In the genomic region with DNA sequence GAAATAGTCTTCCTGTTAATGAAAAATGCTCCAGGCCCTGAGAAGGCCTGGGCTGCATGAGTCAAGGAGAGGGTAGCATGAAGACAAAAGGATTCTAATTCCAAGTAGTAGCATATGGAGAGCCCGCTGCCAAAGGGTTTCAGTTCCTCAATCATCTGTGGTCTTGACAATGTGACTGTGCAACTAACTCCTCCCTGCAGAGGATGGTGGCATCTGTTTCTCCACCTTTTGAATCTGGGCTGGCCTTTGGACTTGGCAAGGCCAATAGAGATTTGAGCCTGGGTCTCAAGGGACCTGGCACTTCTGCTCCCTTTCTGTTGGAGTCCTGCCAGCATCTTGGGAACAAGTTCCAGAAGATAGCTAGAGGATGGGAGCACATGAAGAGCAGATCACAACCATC, we compare ENCODE assay signal across 2 cellular contexts.
TF ChIP-seq lines count a peak whose summit lies in the region.

No MANE protein-coding gene starts in this region.

TF ChIP-seq in HepG2, 621 proteins besides CTCF, POLR2A, EP300 and RAD21:
- TF ChIP-seq KLF6 (CRISPR knock-in tag; IDR thresholded peaks at IDR 0.05) (no peak), MIXL1 (CRISPR knock-in tag; IDR thresholded peaks at IDR 0.05) (no peak), ARNT (IDR thresholded peaks at IDR 0.05) (no peak), ZNF17 (CRISPR knock-in tag; IDR thresholded peaks at IDR 0.05) (no peak), RELA (CRISPR knock-in tag; IDR thresholded peaks at IDR 0.05) (no peak), YEATS4 (CRISPR knock-in tag; IDR thresholded peaks at IDR 0.05; ENCODE audit: borderline replicate concordance) (no peak), ZFAT (CRISPR knock-in tag; conservative IDR thresholded peaks at IDR 0.05) (no peak)

TF ChIP-seq in GM12878, 131 proteins besides CTCF, POLR2A, EP300 and RAD21:
- TF ChIP-seq MYB (IDR thresholded peaks at IDR 0.05; ENCODE audit: borderline replicate concordance, low read depth, low read length) (no peak), TCF12 (IDR thresholded peaks at IDR 0.05; ENCODE audit: low read depth, low read length) (no peak), SUZ12 (IDR thresholded peaks at IDR 0.05; ENCODE audit: unreplicated experiment) (no peak), IKZF2 (IDR thresholded peaks at IDR 0.05) (peak in 1 of 2 experiments; percentile 42; a peak in 1 of 4 replicates), SPI1 (IDR thresholded peaks at IDR 0.05; ENCODE audit: borderline replicate concordance, insufficient read depth, low read depth, low read length) (peak; percentile 89), NFXL1 (IDR thresholded peaks at IDR 0.05; ENCODE audit: borderline replicate concordance) (no peak), ZSCAN29 (IDR thresholded peaks at IDR 0.05) (no peak), RBBP5 (conservative IDR thresholded peaks at IDR 0.05) (no peak), RCOR1 (conservative IDR thresholded peaks at IDR 0.05; ENCODE audit: low read depth, low read length) (no peak), FOXM1 (IDR thresholded peaks at IDR 0.05; ENCODE audit: low read depth, low read length) (no peak), JUNB (IDR thresholded peaks at IDR 0.05) (no peak), EED (IDR thresholded peaks at IDR 0.05; ENCODE audit: low read depth) (no peak), IRF4 (IDR thresholded peaks at IDR 0.05; ENCODE audit: low read depth, low read length) (0 out of 2 replicates have a peak, but pooled peaks have one; percentile 18), SMARCA5 (IDR thresholded peaks at IDR 0.05) (no peak)
- TF ChIP-seq, protein P1, sequence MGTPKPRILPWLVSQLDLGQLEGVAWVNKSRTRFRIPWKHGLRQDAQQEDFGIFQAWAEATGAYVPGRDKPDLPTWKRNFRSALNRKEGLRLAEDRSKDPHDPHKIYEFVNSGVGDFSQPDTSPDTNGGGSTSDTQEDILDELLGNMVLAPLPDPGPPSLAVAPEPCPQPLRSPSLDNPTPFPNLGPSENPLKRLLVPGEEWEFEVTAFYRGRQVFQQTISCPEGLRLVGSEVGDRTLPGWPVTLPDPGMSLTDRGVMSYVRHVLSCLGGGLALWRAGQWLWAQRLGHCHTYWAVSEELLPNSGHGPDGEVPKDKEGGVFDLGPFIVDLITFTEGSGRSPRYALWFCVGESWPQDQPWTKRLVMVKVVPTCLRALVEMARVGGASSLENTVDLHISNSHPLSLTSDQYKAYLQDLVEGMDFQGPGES (IDR thresholded peaks at IDR 0.05) = no peak
- TF ChIP-seq, protein P2, sequence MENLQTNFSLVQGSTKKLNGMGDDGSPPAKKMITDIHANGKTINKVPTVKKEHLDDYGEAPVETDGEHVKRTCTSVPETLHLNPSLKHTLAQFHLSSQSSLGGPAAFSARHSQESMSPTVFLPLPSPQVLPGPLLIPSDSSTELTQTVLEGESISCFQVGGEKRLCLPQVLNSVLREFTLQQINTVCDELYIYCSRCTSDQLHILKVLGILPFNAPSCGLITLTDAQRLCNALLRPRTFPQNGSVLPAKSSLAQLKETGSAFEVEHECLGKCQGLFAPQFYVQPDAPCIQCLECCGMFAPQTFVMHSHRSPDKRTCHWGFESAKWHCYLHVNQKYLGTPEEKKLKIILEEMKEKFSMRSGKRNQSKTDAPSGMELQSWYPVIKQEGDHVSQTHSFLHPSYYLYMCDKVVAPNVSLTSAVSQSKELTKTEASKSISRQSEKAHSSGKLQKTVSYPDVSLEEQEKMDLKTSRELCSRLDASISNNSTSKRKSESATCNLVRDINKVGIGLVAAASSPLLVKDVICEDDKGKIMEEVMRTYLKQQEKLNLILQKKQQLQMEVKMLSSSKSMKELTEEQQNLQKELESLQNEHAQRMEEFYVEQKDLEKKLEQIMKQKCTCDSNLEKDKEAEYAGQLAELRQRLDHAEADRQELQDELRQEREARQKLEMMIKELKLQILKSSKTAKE (IDR thresholded peaks at IDR 0.05; ENCODE audit: low read depth, poor library complexity, severe bottlenecking) = no peak
- TF ChIP-seq, protein P3, sequence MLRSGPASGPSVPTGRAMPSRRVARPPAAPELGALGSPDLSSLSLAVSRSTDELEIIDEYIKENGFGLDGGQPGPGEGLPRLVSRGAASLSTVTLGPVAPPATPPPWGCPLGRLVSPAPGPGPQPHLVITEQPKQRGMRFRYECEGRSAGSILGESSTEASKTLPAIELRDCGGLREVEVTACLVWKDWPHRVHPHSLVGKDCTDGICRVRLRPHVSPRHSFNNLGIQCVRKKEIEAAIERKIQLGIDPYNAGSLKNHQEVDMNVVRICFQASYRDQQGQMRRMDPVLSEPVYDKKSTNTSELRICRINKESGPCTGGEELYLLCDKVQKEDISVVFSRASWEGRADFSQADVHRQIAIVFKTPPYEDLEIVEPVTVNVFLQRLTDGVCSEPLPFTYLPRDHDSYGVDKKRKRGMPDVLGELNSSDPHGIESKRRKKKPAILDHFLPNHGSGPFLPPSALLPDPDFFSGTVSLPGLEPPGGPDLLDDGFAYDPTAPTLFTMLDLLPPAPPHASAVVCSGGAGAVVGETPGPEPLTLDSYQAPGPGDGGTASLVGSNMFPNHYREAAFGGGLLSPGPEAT (IDR thresholded peaks at IDR 0.05; ENCODE audit: low read depth) = no peak
- TF ChIP-seq, protein P4, sequence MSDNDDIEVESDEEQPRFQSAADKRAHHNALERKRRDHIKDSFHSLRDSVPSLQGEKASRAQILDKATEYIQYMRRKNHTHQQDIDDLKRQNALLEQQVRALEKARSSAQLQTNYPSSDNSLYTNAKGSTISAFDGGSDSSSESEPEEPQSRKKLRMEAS (IDR thresholded peaks at IDR 0.05; ENCODE audit: low read depth, low read length) = no peak
- TF ChIP-seq, protein P5, sequence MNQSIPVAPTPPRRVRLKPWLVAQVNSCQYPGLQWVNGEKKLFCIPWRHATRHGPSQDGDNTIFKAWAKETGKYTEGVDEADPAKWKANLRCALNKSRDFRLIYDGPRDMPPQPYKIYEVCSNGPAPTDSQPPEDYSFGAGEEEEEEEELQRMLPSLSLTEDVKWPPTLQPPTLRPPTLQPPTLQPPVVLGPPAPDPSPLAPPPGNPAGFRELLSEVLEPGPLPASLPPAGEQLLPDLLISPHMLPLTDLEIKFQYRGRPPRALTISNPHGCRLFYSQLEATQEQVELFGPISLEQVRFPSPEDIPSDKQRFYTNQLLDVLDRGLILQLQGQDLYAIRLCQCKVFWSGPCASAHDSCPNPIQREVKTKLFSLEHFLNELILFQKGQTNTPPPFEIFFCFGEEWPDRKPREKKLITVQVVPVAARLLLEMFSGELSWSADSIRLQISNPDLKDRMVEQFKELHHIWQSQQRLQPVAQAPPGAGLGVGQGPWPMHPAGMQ (IDR thresholded peaks at IDR 0.05; ENCODE audit: borderline replicate concordance) = no peak
